In genomic region chr2:222707689-222708273, GRCh38 we compare ENCODE assay signal across 9 cellular contexts. TPM values are rescaled to one million over a fixed set of nuclear protein-coding genes. Genes with fewer than 3 reads are reported as not detected.
DNase-seq lines count a peak whose midpoint lies in the region; ATAC-seq and TF ChIP-seq lines count a peak whose summit lies in the region.
"Had no signal": no experiment of that assay in that cellular context is flagged by ENCODE, and none has a peak within 500 bp of the region (broad histone marks: within the 10 kb centered on the region; RNA-seq: fewer than 3 reads in every experiment).

No MANE protein-coding gene starts in this region.

- no peaks in the 10 kb centered on the region for H3K27me3 ChIP-seq in thoracic aorta (replicated peaks; ENCODE audit: insufficient read depth)
- peaks cover 0 to 23% (median 0%) of the 10 kb centered on the region in 7 donors for H3K27me3 ChIP-seq in spleen (replicated peaks in 1 of 7)

- intact Hi-C loops in spleen (cut with DNase I; ENCODE audit: low total_unique reads): loop anchor here (2.0 kb wide), 1 partner anchor 195 kb away; no protein-coding TSS in a partner anchor

- peaks cover 50% of the 10 kb centered on the region for H3K27me3 Mint-ChIP-seq in activated naive CD8-positive, alpha-beta T cell treated with anti-CD3 and anti-CD28 coated beads, Interleukin-2, amount 10 ng/mL, durations not matched to agents 7 days and 5 days
- peaks cover 24% of the 10 kb centered on the region for H3K27me3 Mint-ChIP-seq in activated naive CD8-positive, alpha-beta T cell treated with anti-CD3 and anti-CD28 coated beads for 36 hours

- POLR2A ChIA-PET in activated naive CD8-positive, alpha-beta T cell treated with anti-CD3 and anti-CD28 coated beads, Interleukin-2, amount 10 ng/mL, durations not matched to agents 7 days and 5 days (lab: Charles Lee): interaction anchor here (1.0 to 1.4 kb wide), 3 partner anchors 45 to 154 kb away, joined by 3 to 5 read pairs (median 4); no protein-coding TSS in a partner anchor

- no peaks in the 10 kb centered on the region for H3K36me3 Mint-ChIP-seq in activated naive CD8-positive, alpha-beta T cell treated with anti-CD3 and anti-CD28 coated beads, Interleukin-2, amount 10 ng/mL, durations not matched to agents 7 days and 5 days
- H3K36me3 Mint-ChIP-seq in activated naive CD8-positive, alpha-beta T cell treated with anti-CD3 and anti-CD28 coated beads for 36 hours: no peaks in the 10 kb centered on the region

- H3K4me1 Mint-ChIP-seq in activated naive CD8-positive, alpha-beta T cell treated with anti-CD3 and anti-CD28 coated beads, Interleukin-2, amount 10 ng/mL, durations not matched to agents 7 days and 5 days: peaks cover 19% of the 10 kb centered on the region
- H3K4me1 Mint-ChIP-seq in activated naive CD8-positive, alpha-beta T cell treated with anti-CD3 and anti-CD28 coated beads for 36 hours: peaks cover 18% of the 10 kb centered on the region

- H3K4me1 ChIP-seq in thoracic aorta (ENCODE audit: control insufficient read depth in 1 of 2, low read depth in 2 of 2) (peaks cover 16 to 75% of the 10 kb centered on the region in 2 donors), spleen (peaks cover 0 to 24% (median 8%) of the 10 kb centered on the region in 6 donors)

- TF ChIP-seq POLR2A in spleen (IDR thresholded peaks at IDR 0.05): no peak

- no peaks in the 10 kb centered on the region for H3K9me3 Mint-ChIP-seq in activated naive CD8-positive, alpha-beta T cell treated with anti-CD3 and anti-CD28 coated beads, Interleukin-2, amount 10 ng/mL, durations not matched to agents 7 days and 5 days
- H3K9me3 Mint-ChIP-seq in activated naive CD8-positive, alpha-beta T cell treated with anti-CD3 and anti-CD28 coated beads for 36 hours: no peaks in the 10 kb centered on the region

- WGBS in spleen, 5 donors: 52 to 64% (median 55%) methylated on average over 10 of the region's 10 CpGs

- H3K9me3 ChIP-seq in thoracic aorta (no peaks in the 10 kb centered on the region), spleen (no peaks in the 10 kb centered on the region)
- H3K9me3 ChIP-seq: neutrophil had no signal

- ATAC-seq in activated naive CD8-positive, alpha-beta T cell treated with anti-CD3 and anti-CD28 coated beads, Interleukin-2, amount 10 ng/mL, durations not matched to agents 7 days and 5 days (ENCODE audit: low read depth): peak; percentile 59
- peak; percentile 60 for ATAC-seq in esophagus mucosa
- ATAC-seq in thoracic aorta (ENCODE audit: insufficient number of reproducible peaks, low FRiP score, low read depth): no peak

- H3K27ac ChIP-seq in thoracic aorta (peak overlapping the region in 1 of 2 donors; percentile 19), spleen (no peak overlapping the region)
- H3K27ac ChIP-seq: neutrophil had no signal

- TF ChIP-seq CTCF in thoracic aorta (IDR thresholded peaks at IDR 0.05): no peak
- TF ChIP-seq CTCF in spleen (IDR thresholded peaks at IDR 0.05 in 8 of 11, conservative IDR thresholded peaks at IDR 0.05 in 3 of 11): no peak

- H3K27ac Mint-ChIP-seq in activated naive CD8-positive, alpha-beta T cell treated with anti-CD3 and anti-CD28 coated beads, Interleukin-2, amount 10 ng/mL, durations not matched to agents 7 days and 5 days: peak overlapping the region; percentile 30
- no peak overlapping the region for H3K27ac Mint-ChIP-seq in activated naive CD8-positive, alpha-beta T cell treated with anti-CD3 and anti-CD28 coated beads for 36 hours

- peak overlapping the region; percentile 21 for H3K4me3 ChIP-seq in thoracic aorta
- no peak overlapping the region for H3K4me3 ChIP-seq in spleen

- no peak for DNase-seq in activated naive CD8-positive, alpha-beta T cell treated with anti-CD3 and anti-CD28 coated beads, Interleukin-2, amount 10 ng/mL, durations not matched to agents 7 days and 5 days
- no peak for DNase-seq in activated naive CD8-positive, alpha-beta T cell treated with anti-CD3 and anti-CD28 coated beads for 36 hours
- DNase-seq in M059J (ENCODE audit: low read depth): peak; percentile 73
- DNase-seq in thoracic aorta (ENCODE audit: low spot score): no peak
- DNase-seq in spleen: no peak
- DNase-seq in ureter (ENCODE audit: low spot score): no peak
- no peak for DNase-seq in stimulated activated CD4-positive, alpha-beta T cell treated with anti-CD3 and anti-CD28 coated beads, Interleukin-2, amount 100 ng/mL, for 48 hours

- H3K4me3 Mint-ChIP-seq in activated naive CD8-positive, alpha-beta T cell treated with anti-CD3 and anti-CD28 coated beads, Interleukin-2, amount 10 ng/mL, durations not matched to agents 7 days and 5 days: no peak overlapping the region
- no peak overlapping the region for H3K4me3 Mint-ChIP-seq in activated naive CD8-positive, alpha-beta T cell treated with anti-CD3 and anti-CD28 coated beads for 36 hours

- no peaks in the 10 kb centered on the region for H3K36me3 ChIP-seq in thoracic aorta
- no peaks in the 10 kb centered on the region for H3K36me3 ChIP-seq in spleen
- H3K36me3 ChIP-seq: neutrophil had no signal

RNA-seq across cellular contexts. Expression of gene MOGAT1, which starts 36.3 kb away (rescaled TPM):
- not detected for total RNA-seq in activated naive CD8-positive, alpha-beta T cell treated with anti-CD3 and anti-CD28 coated beads, Interleukin-2, amount 10 ng/mL, durations not matched to agents 7 days and 5 days
- total RNA-seq in activated naive CD8-positive, alpha-beta T cell treated with anti-CD3 and anti-CD28 coated beads for 36 hours: not detected
- total RNA-seq in M059J (2014; rRNA removed; shearing (Covaris generic)): not detected in 2 replicates
- total RNA-seq in esophagus mucosa (not detected), thoracic aorta (not detected), spleen (not detected), ureter (not detected)
- polyA plus RNA-seq in spleen: under 1 TPM in 1 of 3 donors, not detected in 2; 0.06 TPM

RNA-seq across cellular contexts. Expression of gene FARSB, which starts 51.9 kb away (rescaled TPM):
- 10 to 100 TPM; 16.6 to 17.6 TPM for total RNA-seq in activated naive CD8-positive, alpha-beta T cell treated with anti-CD3 and anti-CD28 coated beads, Interleukin-2, amount 10 ng/mL, durations not matched to agents 7 days and 5 days
- 10 to 100 TPM; 68.3 to 68.6 TPM for total RNA-seq in activated naive CD8-positive, alpha-beta T cell treated with anti-CD3 and anti-CD28 coated beads for 36 hours
- total RNA-seq in M059J (2014; rRNA removed; shearing (Covaris generic)): 27.4 and 32.3 TPM in 2 replicates
- total RNA-seq in esophagus mucosa: 24.2 TPM
- 10 to 100 TPM in 1 of 2 donors, 1 to 10 TPM in 1; 7.3 to 11.1 TPM for total RNA-seq in thoracic aorta
- total RNA-seq in spleen: 10 to 100 TPM in 5 of 7 donors, 1 to 10 TPM in 2; 7.8 to 17.4 (median 12.6) TPM
- 10 to 100 TPM; 12.0 to 14.1 (median 13.5) TPM for polyA plus RNA-seq in spleen
- total RNA-seq in ureter: 34.2 TPM
